Comparison of ENCODE assay signal across 8 cellular contexts in the genomic region with DNA sequence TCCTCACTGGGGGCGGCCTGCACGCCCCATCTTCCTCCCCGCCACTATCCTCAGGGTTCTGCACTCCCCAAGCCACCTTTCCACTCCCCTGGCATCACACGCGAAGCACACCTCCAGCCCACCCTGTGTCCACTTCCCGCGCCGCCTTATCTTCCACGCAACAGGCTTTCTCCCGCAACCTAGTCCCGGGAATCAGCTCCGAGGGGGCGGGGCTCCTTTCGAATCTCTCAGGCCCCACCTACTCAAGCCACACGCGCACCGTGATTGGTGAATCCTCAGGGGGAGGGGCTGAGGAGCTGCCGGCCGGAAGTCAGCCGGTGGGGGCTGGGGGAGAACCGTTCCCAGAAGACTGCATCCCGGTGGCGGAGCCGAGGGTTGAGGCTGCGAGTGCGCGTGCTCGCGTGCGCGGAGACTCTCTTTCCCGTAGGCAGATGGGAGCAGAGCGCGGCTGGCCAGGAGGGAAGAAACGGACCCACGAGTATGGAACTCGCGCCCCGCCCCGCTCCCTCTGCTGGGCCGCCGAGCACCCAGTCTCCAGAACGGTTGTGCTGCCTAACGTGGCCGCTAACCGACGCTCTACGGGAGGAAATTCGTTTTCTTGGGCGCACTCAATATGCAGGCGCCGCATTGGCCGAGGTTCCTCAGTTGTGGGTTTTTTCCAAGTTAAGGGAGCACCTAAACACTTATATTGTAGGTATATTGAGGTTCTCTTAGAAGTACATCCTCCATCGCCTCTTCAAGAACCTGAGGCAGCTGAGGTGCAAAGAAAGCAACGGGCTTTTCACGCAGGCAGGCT.
DNase-seq lines count a peak whose midpoint lies in the region; ATAC-seq and TF ChIP-seq lines count a peak whose summit lies in the region.

TSS of gene PSRC1 (minus strand) at position 194 of the 796 bp plus-strand sequence.

- peak within 1 kb of the TSS; percentile 93 for H3K4me3 ChIP-seq in AG10803 (ENCODE audit: low read length)

- peak; percentile 96 for DNase-seq in AG10803 (ENCODE audit: low read depth)
- DNase-seq in NCI-H345 treated with DMSO at 0.1 percent for 48 hours (lab: John Stamatoyannopoulos, UW; ENCODE audit: unreplicated experiment): peak; percentile 94
- DNase-seq in activated CD4-positive, CD25-positive, alpha-beta regulatory T cell (lab: John Stamatoyannopoulos, UW): peak; percentile 72 to 83 (median 75)
- peak; percentile 98 for DNase-seq in cerebellar cortex (ENCODE audit: low spot score)
- peak; percentile 98 for DNase-seq in islet precursor cell
- DNase-seq in stimulated activated CD4-positive, alpha-beta T cell treated with anti-CD3 and anti-CD28 coated beads, Interleukin-12 subunit alpha, Interleukin-12 subunit beta, amount 100 ng/mL, for 48 hours (ENCODE audit: low read depth in 2 of 3, low spot score in 1 of 3): peak; percentile 81 to 87 (median 85)

- peak; percentile 98 for ATAC-seq in GM19023 (IDR thresholded peaks at IDR 0.05; ENCODE audit: unreplicated experiment)
- peak; percentile 94 for ATAC-seq in HG03280 (IDR thresholded peaks at IDR 0.05; ENCODE audit: unreplicated experiment)

- TF ChIP-seq CTCF in AG10803 (conservative IDR thresholded peaks at IDR 0.05; ENCODE audit: low read length): peak; percentile 60

Comparison
In these comparisons a context has a peak if more than half of its experiments do, and no peak if none do; other contexts are left out.
1. Peak in every context shown above with its lines: DNase-seq, ATAC-seq and H3K4me3 ChIP-seq.